ENCODE assay signal across 18 cellular contexts in the genomic region with DNA sequence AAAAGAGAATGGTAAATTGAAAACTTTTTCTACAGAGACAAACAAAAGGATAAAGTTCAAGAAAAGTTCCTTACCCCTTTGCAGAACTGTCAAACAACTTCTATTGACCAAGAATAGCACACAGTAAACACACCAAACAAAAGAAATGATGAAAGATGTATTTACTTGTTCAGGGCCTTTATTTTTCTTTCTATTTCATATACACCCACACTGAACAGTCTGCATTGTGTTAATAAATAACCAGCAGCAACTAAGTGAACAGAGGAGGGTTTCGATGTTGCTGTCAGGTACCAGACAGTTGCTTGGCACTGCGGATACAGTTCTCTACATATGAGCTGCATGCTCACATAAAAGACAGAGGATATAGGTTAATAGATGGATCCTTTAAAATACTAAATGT.
"Had no signal": no experiment of that assay in that cellular context is flagged by ENCODE, and none has a peak within 500 bp of the region (broad histone marks: within the 10 kb centered on the region; RNA-seq: fewer than 3 reads in every experiment).

No MANE protein-coding gene starts in this region.

- H3K9me3 Mint-ChIP-seq: stimulated activated memory B cell treated with anti-CD40 and anti-IgM and Interleukin-4, amounts not matched to agents 10 μg/mL and 1 μg/mL and 100 μg/mL, for 72 hours had no signal

- H3K4me3 Mint-ChIP-seq: central memory CD8-positive, alpha-beta T cell; naive thymus-derived CD8-positive, alpha-beta T cell; stimulated activated memory B cell treated with anti-CD40 and anti-IgM and Interleukin-4, amounts not matched to agents 10 μg/mL and 1 μg/mL and 100 μg/mL, for 72 hours had no signal

- ATAC-seq: activated naive CD4-positive, alpha-beta T cell treated with anti-CD3 and anti-CD28 coated beads, Interleukin-2, amount 50 U/mL, for 72 hours; body of pancreas; left colon; mucosa of descending colon; naive thymus-derived CD8-positive, alpha-beta T cell; sciatic nerve; stimulated activated memory B cell treated with anti-CD40 and anti-IgM and Interleukin-4, amounts not matched to agents 10 μg/mL and 1 μg/mL and 100 μg/mL, for 72 hours had no signal

- DNase-seq: activated effector memory CD4-positive, alpha-beta T cell treated with Interleukin-2 at 50 U/mL for 16 hours; amniotic stem cell; body of pancreas; effector memory CD4-positive, alpha-beta T cell; erythroblast; hypothalamus; left colon; mammary epithelial cell; mucosa of descending colon; naive thymus-derived CD8-positive, alpha-beta T cell; spleen; stimulated activated CD4-positive, alpha-beta T cell treated with anti-CD3 and anti-CD28 coated beads, Interleukin-1b, Interleukin-23, amount 100 ng/mL, for 48 hours; tibial artery had no signal

- H3K27ac ChIP-seq: body of pancreas, spleen, tibial artery, vagina had no signal

- H3K27me3 Mint-ChIP-seq: central memory CD8-positive, alpha-beta T cell; naive thymus-derived CD8-positive, alpha-beta T cell; stimulated activated memory B cell treated with anti-CD40 and anti-IgM and Interleukin-4, amounts not matched to agents 10 μg/mL and 1 μg/mL and 100 μg/mL, for 72 hours had no signal

- H3K27ac Mint-ChIP-seq: activated naive CD4-positive, alpha-beta T cell treated with anti-CD3 and anti-CD28 coated beads, Interleukin-2, amount 50 U/mL, for 72 hours; naive thymus-derived CD8-positive, alpha-beta T cell; stimulated activated memory B cell treated with anti-CD40 and anti-IgM and Interleukin-4, amounts not matched to agents 10 μg/mL and 1 μg/mL and 100 μg/mL, for 72 hours had no signal

- H3K36me3 Mint-ChIP-seq: activated naive CD4-positive, alpha-beta T cell treated with anti-CD3 and anti-CD28 coated beads, Interleukin-2, amount 50 U/mL, for 72 hours; naive thymus-derived CD8-positive, alpha-beta T cell; stimulated activated memory B cell treated with anti-CD40 and anti-IgM and Interleukin-4, amounts not matched to agents 10 μg/mL and 1 μg/mL and 100 μg/mL, for 72 hours had no signal

- H3K4me1 Mint-ChIP-seq: central memory CD8-positive, alpha-beta T cell; naive thymus-derived CD8-positive, alpha-beta T cell had no signal
